Comparison of ENCODE assay signal across 1 cellular context in the genomic region with DNA sequence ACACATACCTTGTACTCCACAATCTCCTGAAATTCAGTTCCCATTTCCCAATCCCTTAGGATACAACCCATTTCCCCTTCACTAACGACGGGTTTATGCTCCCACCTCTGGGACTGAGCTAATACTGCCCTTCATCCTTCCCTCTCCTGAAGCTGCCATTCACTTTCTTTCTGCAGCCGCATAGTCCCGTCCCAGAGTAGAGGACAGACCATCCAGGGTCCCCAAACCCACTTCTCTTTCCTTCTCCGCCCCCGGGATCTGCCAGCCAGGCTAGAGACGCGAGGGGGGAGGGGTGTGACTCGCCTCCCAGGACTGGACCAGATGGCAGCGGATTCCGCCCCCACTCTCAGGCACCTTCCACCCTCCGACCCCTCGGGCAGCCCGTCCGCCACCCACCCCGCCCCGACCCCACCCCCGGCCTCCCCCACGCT.
A peak's percentile ranks its signal among the peaks of the same experiment; 100 is the strongest.
TF ChIP-seq lines count a peak whose summit lies in the region.

No MANE protein-coding gene starts in this region.

TF ChIP-seq in H1, 55 proteins besides CTCF, POLR2A, EP300 and RAD21 (continued from another document):
- TF ChIP-seq JUN (IDR thresholded peaks at IDR 0.05; ENCODE audit: low read depth, low read length) (no peak), BCL11A (IDR thresholded peaks at IDR 0.05; ENCODE audit: low read depth in 2 of 2, low read length in 2 of 2) (no peak), POU5F1 (IDR thresholded peaks at IDR 0.05; ENCODE audit: low read depth, low read length) (no peak), TBP (IDR thresholded peaks at IDR 0.05; ENCODE audit: low read depth, low read length) (peak; percentile 31; the same call in 1 of the 2 replicates)
